2 cellular contexts compared by ENCODE assay signal in genomic region chr11:64080390-64080789, GRCh38.
TF ChIP-seq lines count a peak whose summit lies in the region.

No MANE protein-coding gene starts in this region.

TF ChIP-seq in IMR-90, 13 proteins besides CTCF, POLR2A, EP300 and RAD21:
- TF ChIP-seq BHLHE40 (IDR thresholded peaks at IDR 0.05; ENCODE audit: low read depth, low read length): no peak
- TF ChIP-seq CEBPB (IDR thresholded peaks at IDR 0.05; ENCODE audit: low read depth, low read length): 0 out of 2 replicates have a peak, but pooled peaks have one; percentile 16
- TF ChIP-seq MAFK (IDR thresholded peaks at IDR 0.05; ENCODE audit: low read depth, low read length): no peak
- TF ChIP-seq RCOR1 (IDR thresholded peaks at IDR 0.05; ENCODE audit: insufficient replicate concordance, low read length): no peak
- TF ChIP-seq USF2 (IDR thresholded peaks at IDR 0.05; ENCODE audit: low read depth, low read length): no peak
- TF ChIP-seq MAZ (IDR thresholded peaks at IDR 0.05; ENCODE audit: borderline replicate concordance, low read depth, low read length): no peak
- no peak for TF ChIP-seq FOS (IDR thresholded peaks at IDR 0.05; ENCODE audit: low read depth, low read length)

TF ChIP-seq in H1, 55 proteins besides CTCF, POLR2A, EP300 and RAD21:
- TF ChIP-seq BACH1 (IDR thresholded peaks at IDR 0.05; ENCODE audit: low read length) (no peak), SIX5 (IDR thresholded peaks at IDR 0.05; ENCODE audit: low read depth, low read length) (no peak), ZNF274 (IDR thresholded peaks at IDR 0.05; ENCODE audit: borderline replicate concordance, extremely low read depth, low read length) (no peak), JUN (IDR thresholded peaks at IDR 0.05; ENCODE audit: low read depth, low read length) (no peak), GTF2F1 (IDR thresholded peaks at IDR 0.05; ENCODE audit: borderline replicate concordance, low read depth, low read length) (no peak), HDAC2 (IDR thresholded peaks at IDR 0.05; ENCODE audit: borderline replicate concordance in 1 of 2, low read depth in 2 of 2, low read length in 2 of 2) (no peak)
